ENCODE assay signal across 11 cellular contexts in genomic region chr12:46915082-46915481, GRCh38.
DNase-seq lines count a peak whose midpoint lies in the region; ATAC-seq and TF ChIP-seq lines count a peak whose summit lies in the region.
"Had no signal": no experiment of that assay in that cellular context is flagged by ENCODE, and none has a peak within 500 bp of the region (broad histone marks: within the 10 kb centered on the region; RNA-seq: fewer than 3 reads in every experiment).

No MANE protein-coding gene starts in this region.

- peak; percentile 68 for ATAC-seq in Right ventricle myocardium inferior
- no peak for ATAC-seq in left colon
- no peak for ATAC-seq in HG03520 (IDR thresholded peaks at IDR 0.05; ENCODE audit: unreplicated experiment)
- no peak for ATAC-seq in HG02678 (IDR thresholded peaks at IDR 0.05; ENCODE audit: unreplicated experiment)

- TF ChIP-seq CTCF in right atrium auricular region (IDR thresholded peaks at IDR 0.05) = no peak
- TF ChIP-seq CTCF in cardiac fibroblast (IDR thresholded peaks at IDR 0.05; ENCODE audit: low read depth, low read length) = no peak
- TF ChIP-seq CTCF in transverse colon (IDR thresholded peaks at IDR 0.05) = no peak

- no peak for TF ChIP-seq EP300 in transverse colon (IDR thresholded peaks at IDR 0.05; ENCODE audit: low read depth)

- H3K27me3 ChIP-seq in right atrium auricular region = no peaks in the 10 kb centered on the region
- H3K27me3 ChIP-seq in transverse colon = no peaks in the 10 kb centered on the region

- no peak overlapping the region for H3K4me3 ChIP-seq in right atrium auricular region
- no peak overlapping the region for H3K4me3 ChIP-seq in cardiac fibroblast (replicated peaks in 1 of 2; ENCODE audit: low read depth in 2 of 2, low read length in 2 of 2)
- H3K4me3 ChIP-seq in transverse colon = no peak overlapping the region

- DNase-seq in Right ventricle myocardium inferior (ENCODE audit: missing footprints) = no peak
- no peak for DNase-seq in right atrium auricular region (ENCODE audit: low spot score)
- peak; percentile 72 to 79 for DNase-seq in cardiac fibroblast (ENCODE audit: low read depth in 2 of 2)
- peak; percentile 13 to 31 for DNase-seq in left colon
- DNase-seq in transverse colon = no peak
- DNase-seq in SK-N-DZ (ENCODE audit: low spot score) = no peak
- DNase-seq: 8988T, H7, NCI-H774 had no signal

- H3K9me3 ChIP-seq in right atrium auricular region = peaks cover 0 to 22% of the 10 kb centered on the region in 2 donors
- peaks cover 0 to 4% of the 10 kb centered on the region in 2 donors for H3K9me3 ChIP-seq in transverse colon

- in situ Hi-C loops in transverse colon (cut with MboI; ENCODE audit: low pct_ligation_motif_present in 1 of 4, low pct_unique_long_range_greater_than_20kb in 1 of 4, low sequenced_read_pairs in 3 of 4) = no loop called here

- H3K27ac ChIP-seq in right atrium auricular region (peak overlapping the region in 1 of 2 donors; percentile 79), transverse colon (peak overlapping the region in 1 of 4 donors; percentile 21)

- no peak for TF ChIP-seq POLR2A in transverse colon (IDR thresholded peaks at IDR 0.05)

- WGBS in transverse colon (ENCODE audit: low coverage in 1 of 2), 2 donors = 68% methylated on average over 2 of the region's 2 CpGs; no CpG with 5 or more reads in 1 of the 2 donors

- intact Hi-C loops in Right ventricle myocardium inferior (cut with DNase I) = no loop called here
- intact Hi-C loops in left colon (cut with DNase I, micrococcal nuclease) = no loop called here
- intact Hi-C loops in transverse colon (cut with DNase I; ENCODE audit: low total_unique reads) = no loop called here

- no peaks in the 10 kb centered on the region for H3K4me1 ChIP-seq in right atrium auricular region
- no peaks in the 10 kb centered on the region for H3K4me1 ChIP-seq in transverse colon

- no peaks in the 10 kb centered on the region for H3K36me3 ChIP-seq in right atrium auricular region
- H3K36me3 ChIP-seq in transverse colon = no peaks in the 10 kb centered on the region

Comparison
In these comparisons a context has a peak if more than half of its experiments do, and no peak if none do; other contexts are left out.
1. DNase-seq: peak in cardiac fibroblast (2 of 2) and left colon (2 of 2); none in Right ventricle myocardium inferior (single experiment), right atrium auricular region (single experiment), transverse colon (single experiment) and SK-N-DZ (single experiment).